8 cellular contexts compared by ENCODE assay signal in genomic region chr12:49296034-49296835, GRCh38. TPM values are rescaled to one million over a fixed set of nuclear protein-coding genes. Genes with fewer than 3 reads are reported as not detected.
A peak's percentile ranks its signal among the peaks of the same experiment; 100 is the strongest.
DNase-seq lines count a peak whose midpoint lies in the region; ATAC-seq and TF ChIP-seq lines count a peak whose summit lies in the region.

No MANE protein-coding gene starts in this region.

- H3K27ac Mint-ChIP-seq in Caco-2 (ENCODE audit: unreplicated experiment) (no peak overlapping the region), mesothelial cell of epicardium (no peak overlapping the region)
- H3K27ac Mint-ChIP-seq in stimulated activated naive CD8-positive, alpha-beta T cell treated with anti-CD3 and anti-CD28 coated beads, Interleukin-15, amount 100 ng/mL, for 72 hours, result no peak overlapping the region

- POLR2A ChIA-PET in Caco-2 (lab: Charles Lee), result interaction anchor here (0.7 to 1.3 kb wide), 4 partner anchors 27 to 445 kb away, joined by 3 to 20 read pairs (median 6); partner anchors contain the start of genes SPATS2, TMBIM6 and TROAP

- peak; percentile 85 for ATAC-seq in stimulated activated naive CD8-positive, alpha-beta T cell treated with anti-CD3 and anti-CD28 coated beads, Interleukin-15, amount 100 ng/mL, for 72 hours
- ATAC-seq in GM21737 (IDR thresholded peaks at IDR 0.05; ENCODE audit: unreplicated experiment), result no peak

- H3K36me3 ChIP-seq in Caco-2 (ENCODE audit: control insufficient read depth, insufficient read depth, low read length), result no peaks in the 10 kb centered on the region

- H3K4me1 ChIP-seq in Caco-2, result 0 out of 2 replicates have a peak, but pooled peaks cover 5% of the 10 kb centered on the region

- no peaks in the 10 kb centered on the region for H3K9me3 ChIP-seq in Caco-2

- H3K4me1 Mint-ChIP-seq in Caco-2 (ENCODE audit: low read depth, unreplicated experiment) (peaks cover 14% of the 10 kb centered on the region), mesothelial cell of epicardium (peaks cover 8% of the 10 kb centered on the region)
- H3K4me1 Mint-ChIP-seq in stimulated activated naive CD8-positive, alpha-beta T cell treated with anti-CD3 and anti-CD28 coated beads, Interleukin-15, amount 100 ng/mL, for 72 hours, result peaks cover 28% of the 10 kb centered on the region

- H3K27me3 Mint-ChIP-seq in Caco-2 (ENCODE audit: insufficient read depth, unreplicated experiment) (no peaks in the 10 kb centered on the region), mesothelial cell of epicardium (ENCODE audit: low read depth) (peaks cover 88% of the 10 kb centered on the region)
- H3K27me3 Mint-ChIP-seq in stimulated activated naive CD8-positive, alpha-beta T cell treated with anti-CD3 and anti-CD28 coated beads, Interleukin-15, amount 100 ng/mL, for 72 hours, result peaks cover 87% of the 10 kb centered on the region

- CTCF ChIA-PET in Caco-2 (lab: Charles Lee), result interaction anchor here (0.6 to 3.1 kb wide), 23 partner anchors 8 to 888 kb away, joined by 3 to 48 read pairs (median 6); partner anchors contain the start of genes C1QL4, DNAJC22 and TROAP

- H3K27me3 ChIP-seq in Caco-2 (replicated peaks; ENCODE audit: control insufficient read depth, insufficient read depth, low read length), result no peaks in the 10 kb centered on the region

- DNase-seq in Caco-2 (peak; percentile 74 to 88), Kasumi-1 (lab: John Stamatoyannopoulos, UW) (peak; percentile 14 to 18), choroid plexus epithelial cell (ENCODE audit: low read depth) (no peak), mesothelial cell of epicardium (ENCODE audit: low spot score in 2 of 2, unreplicated experiment in 2 of 2) (peak; percentile 48 to 76), MV-4-11 (lab: John Stamatoyannopoulos, UW) (no peak)
- peak; percentile 57 to 67 for DNase-seq in activated CD4-positive, alpha-beta T cell treated with anti-CD3 and anti-CD28 coated beads for 4 hours
- DNase-seq in stimulated activated naive CD8-positive, alpha-beta T cell treated with anti-CD3 and anti-CD28 coated beads, Interleukin-15, amount 100 ng/mL, for 72 hours, result peak; percentile 68 to 71

- H3K4me3 ChIP-seq in Caco-2 (ENCODE audit: low read depth, low read length) (peak overlapping the region; percentile 69), choroid plexus epithelial cell (ENCODE audit: low read depth, low read length) (no peak overlapping the region)

- H3K9me3 Mint-ChIP-seq in Caco-2 (ENCODE audit: unreplicated experiment) (no peaks in the 10 kb centered on the region), mesothelial cell of epicardium (no peaks in the 10 kb centered on the region)
- H3K9me3 Mint-ChIP-seq in stimulated activated naive CD8-positive, alpha-beta T cell treated with anti-CD3 and anti-CD28 coated beads, Interleukin-15, amount 100 ng/mL, for 72 hours, result no peaks in the 10 kb centered on the region

- peak; percentile 84 to 94 for TF ChIP-seq CTCF in Caco-2 (IDR thresholded peaks at IDR 0.05; ENCODE audit: insufficient read depth in 1 of 2, low read depth in 1 of 2, low read length in 1 of 2, severe bottlenecking in 1 of 2, unreplicated experiment in 1 of 2)
- TF ChIP-seq CTCF in choroid plexus epithelial cell (conservative IDR thresholded peaks at IDR 0.05; ENCODE audit: low read depth, low read length), result peak; percentile 68
- peak; percentile 92 for TF ChIP-seq CTCF in mesothelial cell of epicardium (IDR thresholded peaks at IDR 0.05; ENCODE audit: unreplicated experiment)

- H3K4me3 Mint-ChIP-seq in Caco-2 (ENCODE audit: unreplicated experiment) (peak overlapping the region; percentile 79), mesothelial cell of epicardium (peak overlapping the region; percentile 56)
- peak overlapping the region; percentile 66 to 73 for H3K4me3 Mint-ChIP-seq in stimulated activated naive CD8-positive, alpha-beta T cell treated with anti-CD3 and anti-CD28 coated beads, Interleukin-15, amount 100 ng/mL, for 72 hours

- BruUV-seq in Caco-2 (replicated peaks; lab: Mats Ljungman, UMichigan), result TSS peak; percentile 53

- intact Hi-C loops in Caco-2 (cut with micrococcal nuclease; ENCODE audit: unreplicated experiment), result loop anchor here (2.0 kb wide), 2 partner anchors 27 to 51 kb away; partner anchors contain the start of genes DNAJC22 and TROAP

- no peaks in the 10 kb centered on the region for H3K36me3 Mint-ChIP-seq in Caco-2 (ENCODE audit: insufficient read depth, unreplicated experiment)
- H3K36me3 Mint-ChIP-seq in mesothelial cell of epicardium, result no peaks in the 10 kb centered on the region

RNA-seq across cellular contexts. Expression of gene PRPH, which starts 1.3 kb away (rescaled TPM):
- total RNA-seq in Caco-2 (2022) (3.2 and 4.9 TPM in 2 replicates), mesothelial cell of epicardium (0.38 TPM in 1 of 3 replicates, not detected in the others)

RNA-seq across cellular contexts. Expression of gene TROAP, which starts 26.8 kb away (rescaled TPM):
- total RNA-seq in Caco-2 (2022) (134 and 135 TPM in 2 replicates), mesothelial cell of epicardium (29.5 to 30.8 TPM (median 29.8 TPM) in 3 replicates)

RNA-seq across cellular contexts. Expression of gene TUBA1C, which starts 31.4 kb away (rescaled TPM):
- total RNA-seq in Caco-2 (2022), result 636 and 638 TPM in 2 replicates
- 120 to 123 TPM (median 122 TPM) in 3 replicates for total RNA-seq in mesothelial cell of epicardium

RNA-seq across cellular contexts. Expression of gene C1QL4, which starts 40.8 kb away (rescaled TPM):
- total RNA-seq in Caco-2 (2022), result 2.6 and 3.6 TPM in 2 replicates
- 0.20 TPM in 2 of 3 replicates, not detected in the other for total RNA-seq in mesothelial cell of epicardium

RNA-seq across cellular contexts. Expression of gene DNAJC22, which starts 50.5 kb away (rescaled TPM):
- 40.6 and 47.7 TPM in 2 replicates for total RNA-seq in Caco-2 (2022)
- total RNA-seq in mesothelial cell of epicardium, result 13.2 to 15.3 TPM (median 14.4 TPM) in 3 replicates

Comparison
In these comparisons a context has a peak if more than half of its experiments do, and no peak if none do; other contexts are left out.
1. DNase-seq: peak in Caco-2 (2 of 2), Kasumi-1 (2 of 2), activated CD4-positive, alpha-beta T cell treated with anti-CD3 and anti-CD28 coated beads for 4 hours (2 of 2), mesothelial cell of epicardium (2 of 2) and stimulated activated naive CD8-positive, alpha-beta T cell treated with anti-CD3 and anti-CD28 coated beads, Interleukin-15, amount 100 ng/mL, for 72 hours (2 of 2); none in choroid plexus epithelial cell (single experiment) and MV-4-11 (single experiment).
2. Peak in every context shown above with its lines, with median percentiles within 50 percentile points of each other: H3K4me3 Mint-ChIP-seq and CTCF ChIP-seq.